26 cellular contexts compared by ENCODE assay signal in the genomic region with DNA sequence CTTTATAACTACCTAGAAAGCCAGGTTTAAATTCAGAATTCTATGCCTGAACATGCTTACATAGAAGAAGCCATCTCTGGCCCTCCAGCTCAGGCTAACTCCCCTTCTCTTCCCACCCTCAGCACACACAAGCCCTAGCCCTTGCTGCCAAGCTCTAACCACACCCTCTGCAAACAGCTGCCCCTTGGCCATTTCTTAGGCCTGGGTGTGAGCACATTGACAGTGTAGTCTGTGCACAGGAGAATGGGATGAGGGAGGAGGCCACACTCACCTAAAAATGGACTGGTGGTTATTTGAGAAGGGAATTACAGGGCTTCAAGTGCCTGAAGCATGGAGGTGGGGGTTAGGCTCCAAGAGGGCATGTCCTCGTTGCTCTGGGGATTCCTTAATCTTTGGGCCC.
"Had no signal": no experiment of that assay in that cellular context is flagged by ENCODE, and none has a peak within 500 bp of the region (broad histone marks: within the 10 kb centered on the region; RNA-seq: fewer than 3 reads in every experiment).

No MANE protein-coding gene starts in this region.

- H3K9me3 ChIP-seq: gastrocnemius medialis, lower lobe of right lung had no signal

- ATAC-seq: activated CD8-positive, alpha-beta T cell treated with anti-CD3 and anti-CD28 coated beads for 36 hours; activated naive CD8-positive, alpha-beta T cell treated with anti-CD3 and anti-CD28 coated beads, Interleukin-2, amount 50 U/mL, for 24 hours; effector memory CD8-positive, alpha-beta T cell; right cardiac atrium had no signal

- H3K36me3 ChIP-seq: gastrocnemius medialis, lower lobe of right lung had no signal

- H3K79me2 ChIP-seq: hepatocyte had no signal

- H3K36me3 Mint-ChIP-seq: activated naive CD4-positive, alpha-beta T cell treated with anti-CD3 and anti-CD28 coated beads, Interleukin-2, amount 50 U/mL, for 24 hours; type B pancreatic cell had no signal

- H2AFZ ChIP-seq: hepatocyte had no signal

- H3K4me3 Mint-ChIP-seq: activated B cell treated with CpG ODN at 0.5 μM for 24 hours; activated CD8-positive, alpha-beta T cell treated with anti-CD3 and anti-CD28 coated beads for 36 hours; activated naive CD4-positive, alpha-beta T cell treated with anti-CD3 and anti-CD28 coated beads, Interleukin-2, amount 50 U/mL, for 24 hours; activated naive CD8-positive, alpha-beta T cell treated with anti-CD3 and anti-CD28 coated beads, Interleukin-2, amount 50 U/mL, for 24 hours; effector memory CD8-positive, alpha-beta T cell; naive B cell; stimulated activated naive CD8-positive, alpha-beta T cell treated with anti-CD3 and anti-CD28 coated beads, Interleukin-15, Interleukin-2, amounts not matched to agents 100 ng/mL and 50 ng/mL, for 24 hours; type B pancreatic cell had no signal

- H3K9me3 Mint-ChIP-seq: activated B cell treated with CpG ODN at 0.5 μM for 24 hours; activated CD8-positive, alpha-beta T cell treated with anti-CD3 and anti-CD28 coated beads for 36 hours; activated naive CD4-positive, alpha-beta T cell treated with anti-CD3 and anti-CD28 coated beads, Interleukin-2, amount 50 U/mL, for 24 hours; activated naive CD8-positive, alpha-beta T cell treated with anti-CD3 and anti-CD28 coated beads, Interleukin-2, amount 50 U/mL, for 24 hours; activated T-helper 2 cell treated with anti-CD3 and anti-CD28 coated beads, Interferon-gamma antibody, Interleukin-2, Interleukin-4, amounts not matched to agents 10 μg/mL and 5 μg/mL and 100 μg/mL, durations not matched to agents 14 hours and 24 hours and 36 hours; effector memory CD8-positive, alpha-beta T cell; stimulated activated naive CD8-positive, alpha-beta T cell treated with anti-CD3 and anti-CD28 coated beads, Interleukin-15, Interleukin-2, amounts not matched to agents 100 ng/mL and 50 ng/mL, for 24 hours; type B pancreatic cell had no signal

- H3K4me3 ChIP-seq: gastrocnemius medialis, hepatocyte, lower lobe of right lung had no signal

- H3K4me1 ChIP-seq: lower lobe of right lung had no signal

- H3K4me1 Mint-ChIP-seq: activated B cell treated with CpG ODN at 0.5 μM for 24 hours; activated naive CD4-positive, alpha-beta T cell treated with anti-CD3 and anti-CD28 coated beads, Interleukin-2, amount 50 U/mL, for 24 hours; activated naive CD8-positive, alpha-beta T cell treated with anti-CD3 and anti-CD28 coated beads, Interleukin-2, amount 50 U/mL, for 24 hours had no signal

- H3K27me3 ChIP-seq: gastrocnemius medialis had no signal

- H3K27ac Mint-ChIP-seq: activated B cell treated with CpG ODN at 0.5 μM for 24 hours; activated CD8-positive, alpha-beta T cell treated with anti-CD3 and anti-CD28 coated beads for 36 hours; activated naive CD4-positive, alpha-beta T cell treated with anti-CD3 and anti-CD28 coated beads, Interleukin-2, amount 50 U/mL, for 24 hours; activated naive CD8-positive, alpha-beta T cell treated with anti-CD3 and anti-CD28 coated beads, Interleukin-2, amount 50 U/mL, for 24 hours; activated T-helper 2 cell treated with anti-CD3 and anti-CD28 coated beads, Interferon-gamma antibody, Interleukin-2, Interleukin-4, amounts not matched to agents 10 μg/mL and 5 μg/mL and 100 μg/mL, durations not matched to agents 14 hours and 24 hours and 36 hours; effector memory CD8-positive, alpha-beta T cell; stimulated activated naive CD8-positive, alpha-beta T cell treated with anti-CD3 and anti-CD28 coated beads, Interleukin-15, Interleukin-2, amounts not matched to agents 100 ng/mL and 50 ng/mL, for 24 hours; type B pancreatic cell had no signal

- DNase-seq: activated B cell treated with CpG ODN at 0.5 μM for 24 hours; activated CD4-positive, alpha-beta T cell treated with anti-CD3 and anti-CD28 coated beads, Interleukin-2, amount 50 U/mL, for 1 hour; activated CD8-positive, alpha-beta T cell treated with anti-CD3 and anti-CD28 coated beads for 36 hours; activated naive CD8-positive, alpha-beta T cell treated with anti-CD3 and anti-CD28 coated beads, Interleukin-2, amount 50 U/mL, for 24 hours; activated T-cell treated with anti-CD3 and anti-CD28 coated beads, Interleukin-2, amount 50 U/mL, for 48 hours; amygdala; caudate nucleus; cortex of kidney; effector memory CD8-positive, alpha-beta T cell; erythroblast; glutamatergic neuron; islet precursor cell; lower lobe of right lung; mesendoderm; naive B cell; nucleus accumbens; right cardiac atrium; stimulated activated CD4-positive, alpha-beta T cell treated with anti-CD3 and anti-CD28 coated beads, Interleukin-4, amount 100 ng/mL, for 1 hour; substantia nigra; T-helper 2 cell had no signal

- H3K27ac ChIP-seq: gastrocnemius medialis, hepatocyte, lower lobe of right lung had no signal

- H3K4me2 ChIP-seq: hepatocyte had no signal
